Comparison of ENCODE assay signal across 8 cellular contexts in genomic region chr15:31871159-31871886, GRCh38. TPM values are rescaled to one million over a fixed set of nuclear protein-coding genes. Genes with fewer than 3 reads are reported as not detected.
DNase-seq lines count a peak whose midpoint lies in the region; ATAC-seq and TF ChIP-seq lines count a peak whose summit lies in the region.

No MANE protein-coding gene starts in this region.

- TF ChIP-seq CTCF in GM12875 (IDR thresholded peaks at IDR 0.05; ENCODE audit: borderline replicate concordance, insufficient read depth, low read depth, low read length) (no peak), colonic mucosa (IDR thresholded peaks at IDR 0.05) (no peak)

- H3K36me3 ChIP-seq in colonic mucosa (no peaks in the 10 kb centered on the region), muscle layer of duodenum (ENCODE audit: control insufficient read depth in 1 of 2, insufficient read depth in 2 of 2, low read length in 2 of 2) (no peaks in the 10 kb centered on the region)

- ATAC-seq in HG02642 (IDR thresholded peaks at IDR 0.05; ENCODE audit: poor library complexity, unreplicated experiment) = no peak

- intact Hi-C loops in colonic mucosa (cut with DNase I) = no loop called here

- H3K4me1 ChIP-seq in colonic mucosa (no peaks in the 10 kb centered on the region), muscle layer of duodenum (ENCODE audit: control insufficient read depth in 1 of 2, insufficient read depth in 2 of 2, low read length in 2 of 2) (peaks cover 0 to 4% of the 10 kb centered on the region in 2 donors)

- H3K4me3 ChIP-seq in GM12875 (ENCODE audit: low read depth, low read length) (peak overlapping the region; percentile 53), colonic mucosa (peak overlapping the region; percentile 50), muscle layer of duodenum (ENCODE audit: low read depth in 1 of 2, low read length in 2 of 2) (peak overlapping the region; percentile 75 to 85)

- H3K9me3 ChIP-seq in colonic mucosa (no peaks in the 10 kb centered on the region), muscle layer of duodenum (ENCODE audit: control insufficient read depth in 1 of 2, low read length in 2 of 2) (no peaks in the 10 kb centered on the region)

- H3K27me3 ChIP-seq in colonic mucosa (no peaks in the 10 kb centered on the region), muscle layer of duodenum (ENCODE audit: low read depth, low read length) (no peaks in the 10 kb centered on the region)

- H3K27ac ChIP-seq in colonic mucosa (peak overlapping the region; percentile 68), muscle layer of duodenum (ENCODE audit: low read length) (no peak overlapping the region)

- peak overlapping the region; percentile 74 to 83 for H3K9ac ChIP-seq in colonic mucosa (ENCODE audit: low read depth in 2 of 2, low read length in 2 of 2)

- DNase-seq in MV-4-11 (lab: John Stamatoyannopoulos, UW) = peak; percentile 34
- peak; percentile 37 for DNase-seq in colonic mucosa
- no peak for DNase-seq in RPMI8226
- DNase-seq in NCI-H1092 (lab: John Stamatoyannopoulos, UW) = no peak
- no peak for DNase-seq in NCI-H2196 treated with DMSO at 0.1 percent for 48 hours (lab: John Stamatoyannopoulos, UW; ENCODE audit: unreplicated experiment)

RNA-seq across cellular contexts. Expression of gene OTUD7A, which starts 0.8 kb away (rescaled TPM):
- total RNA-seq in colonic mucosa = 1 to 10 TPM; 3.3 to 5.3 TPM

Comparison
In these comparisons a context has a peak if more than half of its experiments do, and no peak if none do; other contexts are left out.
1. DNase-seq: peak in MV-4-11 (single experiment) and colonic mucosa (single experiment); none in RPMI8226 (single experiment), NCI-H1092 (single experiment) and NCI-H2196 treated with DMSO at 0.1 percent for 48 hours (single experiment).
2. Peak in every context shown above with its lines, with median percentiles within 50 percentile points of each other: H3K4me3 ChIP-seq.